In genomic region chr4:150390531-150390910, GRCh38 we compare ENCODE assay signal across 24 cellular contexts.
DNase-seq lines count a peak whose midpoint lies in the region; ATAC-seq, FAIRE-seq and TF ChIP-seq lines count a peak whose summit lies in the region.
"Had no signal": no experiment of that assay in that cellular context is flagged by ENCODE, and none has a peak within 500 bp of the region (broad histone marks: within the 10 kb centered on the region; RNA-seq: fewer than 3 reads in every experiment).

No MANE protein-coding gene starts in this region.

- intact Hi-C loops in IMR-90 (cut with micrococcal nuclease): no loop called here
- intact Hi-C loops in GM12878 (cut with micrococcal nuclease; ENCODE audit: unreplicated experiment): no loop called here

- no peak overlapping the region for H3K23ac ChIP-seq in IMR-90 (ENCODE audit: low read depth, low read length)
- H3K23ac ChIP-seq in mesendoderm (ENCODE audit: low read length): no peak overlapping the region

- TF ChIP-seq CTCF in IMR-90 (conservative IDR thresholded peaks at IDR 0.05; ENCODE audit: low read depth, low read length) (no peak), GM12878 (IDR thresholded peaks at IDR 0.05 in 2 of 3, conservative IDR thresholded peaks at IDR 0.05 in 1 of 3; ENCODE audit: control insufficient read depth in 2 of 3, extremely low read depth in 1 of 3, insufficient read depth in 1 of 3, low read depth in 3 of 3, low read length in 3 of 3) (no peak)

- BruUV-seq in IMR-90 (replicated peaks; lab: Mats Ljungman, UMichigan) (no TSS peak), GM12878 (replicated peaks; lab: Mats Ljungman, UMichigan) (no TSS peak)

- H3K4me1 ChIP-seq in IMR-90 (ENCODE audit: control insufficient read depth, insufficient read depth, low read length) (peaks cover under 1% of the 10 kb centered on the region; the same call in 1 of the 2 replicates), GM12878 (ENCODE audit: control insufficient read depth, insufficient read depth, low read length) (no peaks in the 10 kb centered on the region), mesendoderm (ENCODE audit: control insufficient read depth, low read depth, low read length) (no peaks in the 10 kb centered on the region)

- SMC1A ChIA-PET in GM12878 (lab: Charles Lee; ENCODE audit: uncharacterized antibody, unreplicated experiment): no interaction called here

- H3K4me3 ChIP-seq in IMR-90 (ENCODE audit: insufficient read depth, low read depth, low read length): no peak overlapping the region
- no peak overlapping the region for H3K4me3 ChIP-seq in GM12878
- H3K4me3 ChIP-seq in mesendoderm (ENCODE audit: low read length): no peak overlapping the region
- H3K4me3 ChIP-seq: BLaER1 had no signal

- H3K79me1 ChIP-seq in IMR-90 (ENCODE audit: low read depth in 1 of 2, low read length in 2 of 2): no peaks in the 10 kb centered on the region
- H3K79me1 ChIP-seq in mesendoderm (ENCODE audit: low read length): no peaks in the 10 kb centered on the region

- H3K9me1 ChIP-seq in IMR-90 (ENCODE audit: insufficient read depth, low read length): 0 out of 2 replicates have a peak, but pooled peaks cover under 1% of the 10 kb centered on the region

- peaks cover 43% of the 10 kb centered on the region for H3K36me3 Mint-ChIP-seq in memory B cell

- RAD21 ChIA-PET in GM12878 (lab: Charles Lee; ENCODE audit: unreplicated experiment): no interaction called here

- POLR2A ChIA-PET in IMR-90 (lab: Charles Lee; ENCODE audit: unreplicated experiment) (no interaction called here), GM12878 (lab: Charles Lee) (no interaction called here)

- H4K5ac ChIP-seq in IMR-90 (ENCODE audit: low read depth, low read length): no peak overlapping the region
- no peak overlapping the region for H4K5ac ChIP-seq in mesendoderm (ENCODE audit: low read length)

- no peak overlapping the region for H3K4me2 ChIP-seq in IMR-90 (ENCODE audit: low read depth, low read length)
- H3K4me2 ChIP-seq in GM12878 (ENCODE audit: control insufficient read depth, insufficient read depth): no peak overlapping the region
- no peak overlapping the region for H3K4me2 ChIP-seq in mesendoderm (ENCODE audit: low read length)
- H3K4me2 ChIP-seq: BLaER1 had no signal

- H3K27ac ChIP-seq in IMR-90 (ENCODE audit: insufficient read depth, low read length) (no peak overlapping the region), GM12878 (ENCODE audit: control insufficient read depth, insufficient read depth) (no peak overlapping the region), mesendoderm (ENCODE audit: low read depth, low read length) (no peak overlapping the region)
- H3K27ac ChIP-seq: BLaER1 had no signal

- H3K56ac ChIP-seq in IMR-90 (ENCODE audit: extremely low read depth, insufficient read depth, low read length): no peak overlapping the region
- H3K56ac ChIP-seq in mesendoderm (ENCODE audit: low read length): no peak overlapping the region

- H4K8ac ChIP-seq in IMR-90 (ENCODE audit: low read depth in 2 of 2, low read length in 2 of 2): no peak overlapping the region
- no peak overlapping the region for H4K8ac ChIP-seq in mesendoderm (ENCODE audit: low read depth, low read length)

- H3K18ac ChIP-seq in IMR-90 (ENCODE audit: low read depth, low read length): no peak overlapping the region
- no peak overlapping the region for H3K18ac ChIP-seq in mesendoderm (ENCODE audit: low read length)

- H3K27ac Mint-ChIP-seq in memory B cell: peak overlapping the region; percentile 1
- H3K27ac Mint-ChIP-seq: CD14-positive monocyte; CD4-positive, CD25-positive, alpha-beta regulatory T cell had no signal

- H2AK5ac ChIP-seq in IMR-90 (ENCODE audit: low read depth, low read length) (no peak overlapping the region), mesendoderm (ENCODE audit: low read length) (no peak overlapping the region)

- CTCF ChIA-PET in IMR-90 (lab: Yijun Ruan, JAX) (no interaction called here), GM12878 (lab: Yijun Ruan, JAX) (no interaction called here)

- peaks cover 4% of the 10 kb centered on the region for H3K9me3 Mint-ChIP-seq in memory B cell

- H3K36me3 ChIP-seq in IMR-90 (ENCODE audit: control insufficient read depth, insufficient read depth, low read length) (no peaks in the 10 kb centered on the region), GM12878 (ENCODE audit: control insufficient read depth in 2 of 2, insufficient read depth in 2 of 2, low read length in 1 of 2) (no peaks in the 10 kb centered on the region), mesendoderm (ENCODE audit: control insufficient read depth, insufficient read depth, low read length) (no peaks in the 10 kb centered on the region)
- H3K36me3 ChIP-seq: BLaER1 had no signal

- no peaks in the 10 kb centered on the region for H3K27me3 ChIP-seq in IMR-90 (ENCODE audit: control insufficient read depth, insufficient read depth, low read length)
- no peaks in the 10 kb centered on the region for H3K27me3 ChIP-seq in GM12878 (replicated peaks in 1 of 2; ENCODE audit: control insufficient read depth in 2 of 2, insufficient read depth in 2 of 2, low read length in 1 of 2)
- no peaks in the 10 kb centered on the region for H3K27me3 ChIP-seq in mesendoderm (ENCODE audit: insufficient read depth, low read length, poor library complexity)
- H3K27me3 ChIP-seq: BE2C, BLaER1 had no signal

- H2BK5ac ChIP-seq in IMR-90 (ENCODE audit: low read depth, low read length, poor library complexity, severe bottlenecking) (no peak overlapping the region), mesendoderm (ENCODE audit: low read length) (no peak overlapping the region)

- H3K14ac ChIP-seq in IMR-90 (replicated peaks; ENCODE audit: low read depth, low read length): no peak overlapping the region

- no peak overlapping the region for H3K4me3 Mint-ChIP-seq in memory B cell
- H3K4me3 Mint-ChIP-seq: CD14-positive monocyte; CD4-positive, alpha-beta memory T cell; CD4-positive, CD25-positive, alpha-beta regulatory T cell; CD8-positive, alpha-beta memory T cell had no signal

- ATAC-seq in IMR-90 (ENCODE audit: low read depth): no peak
- no peak for ATAC-seq in GM12878
- ATAC-seq in memory B cell (ENCODE audit: low read depth): no peak
- no peak for ATAC-seq in GM18858 (IDR thresholded peaks at IDR 0.05; ENCODE audit: unreplicated experiment)

- dilution Hi-C loops in IMR-90 (cut with HindIII; ENCODE audit: low sequenced_read_pairs, unreplicated experiment): no loop called here

- TF ChIP-seq POLR2A in IMR-90 (IDR thresholded peaks at IDR 0.05; ENCODE audit: low read depth, low read length): no peak
- TF ChIP-seq POLR2A in GM12878 (IDR thresholded peaks at IDR 0.05; ENCODE audit: low read depth, low read length): no peak

- no peak for FAIRE-seq in GM12878 (lab: Jason Lieb, UNC)
- FAIRE-seq: A204.1, GM12891 had no signal

- H2AFZ ChIP-seq in IMR-90 (replicated peaks; ENCODE audit: low read length, poor library complexity) (no peak overlapping the region), GM12878 (ENCODE audit: control insufficient read depth, low read depth, low read length) (no peak overlapping the region)

- H4K20me1 ChIP-seq in IMR-90 (ENCODE audit: insufficient read depth, low read length): no peaks in the 10 kb centered on the region
- H4K20me1 ChIP-seq in GM12878 (ENCODE audit: control insufficient read depth, insufficient read depth): no peaks in the 10 kb centered on the region
- H4K20me1 ChIP-seq: BLaER1 had no signal

- H2BK15ac ChIP-seq in IMR-90 (ENCODE audit: low read depth, low read length) (no peak overlapping the region), mesendoderm (replicated peaks; ENCODE audit: low read depth) (no peak overlapping the region)

- H3K79me2 ChIP-seq in GM12878 (ENCODE audit: control insufficient read depth, insufficient read depth, low read length): no peaks in the 10 kb centered on the region
- H3K79me2 ChIP-seq in mesendoderm (ENCODE audit: control insufficient read depth, insufficient read depth, low read length): no peaks in the 10 kb centered on the region

- H3K9me3 ChIP-seq in IMR-90 (ENCODE audit: control insufficient read depth, insufficient read depth, low read length) (no peaks in the 10 kb centered on the region), GM12878 (replicated peaks; ENCODE audit: control insufficient read depth, insufficient read depth, low read length) (no peaks in the 10 kb centered on the region)

- DNase-seq in IMR-90: no peak
- no peak for DNase-seq in GM12878 (ENCODE audit: low read depth, low spot score)
- no peak for DNase-seq in memory B cell (ENCODE audit: low spot score in 2 of 2)
- no peak for DNase-seq in mesendoderm
- DNase-seq in NCI-H748 treated with DMSO at 0.1 percent for 48 hours (lab: John Stamatoyannopoulos, UW): no peak
- DNase-seq: 8988T; ACHN; BE2C; C1 segment of cervical spinal cord; CD4-positive, alpha-beta memory T cell; CD4-positive, CD25-positive, alpha-beta regulatory T cell; CD8-positive, alpha-beta memory T cell; COR-L47; DMS 273 treated with DMSO at 0.1 percent for 48 hours; DMS153; DMS53; DND-41; EL; GDM1 had no signal

- no peak for TF ChIP-seq RAD21 in IMR-90 (IDR thresholded peaks at IDR 0.05; ENCODE audit: low read length)
- no peak for TF ChIP-seq RAD21 in GM12878 (IDR thresholded peaks at IDR 0.05; ENCODE audit: insufficient read depth, low read depth, low read length)

- in situ Hi-C loops in IMR-90 (cut with MboI; ENCODE audit: low sequenced_read_pairs): no loop called here
- in situ Hi-C loops in GM12878 (cut with MboI): no loop called here

- H2BK20ac ChIP-seq in IMR-90 (ENCODE audit: low read depth, low read length): no peak overlapping the region

- no peaks in the 10 kb centered on the region for H3K27me3 Mint-ChIP-seq in memory B cell
- H3K27me3 Mint-ChIP-seq: CD4-positive, alpha-beta memory T cell; CD4-positive, CD25-positive, alpha-beta regulatory T cell; CD8-positive, alpha-beta memory T cell had no signal

- H3K9ac ChIP-seq in IMR-90 (ENCODE audit: low read depth, low read length) (no peak overlapping the region), GM12878 (ENCODE audit: control insufficient read depth, insufficient read depth, low read length) (no peak overlapping the region), mesendoderm (ENCODE audit: low read length) (no peak overlapping the region)
- H3K9ac ChIP-seq: BLaER1 had no signal

- H2BK120ac ChIP-seq in IMR-90 (ENCODE audit: low read depth, low read length) (no peak overlapping the region), mesendoderm (ENCODE audit: low read depth, low read length) (no peak overlapping the region)

- H2AK9ac ChIP-seq in IMR-90 (replicated peaks; ENCODE audit: low read depth, low read length, poor library complexity): no peak overlapping the region

- no peak overlapping the region for H3K4ac ChIP-seq in IMR-90 (ENCODE audit: low read depth, low read length)
- no peak overlapping the region for H3K4ac ChIP-seq in mesendoderm (ENCODE audit: low read depth, low read length)

- H4K91ac ChIP-seq in IMR-90 (ENCODE audit: insufficient read depth, low read depth, low read length): no peak overlapping the region

- H3K4me1 Mint-ChIP-seq in memory B cell: peaks cover 4% of the 10 kb centered on the region
- H3K4me1 Mint-ChIP-seq: CD4-positive, alpha-beta memory T cell; CD8-positive, alpha-beta memory T cell had no signal

- TF ChIP-seq EP300 in GM12878 (IDR thresholded peaks at IDR 0.05; ENCODE audit: borderline replicate concordance in 1 of 2, control insufficient read depth in 1 of 2, low read depth in 2 of 2, low read length in 2 of 2): no peak

TF ChIP-seq in IMR-90, 13 proteins besides CTCF, POLR2A, EP300 and RAD21 (continues in another document):
- TF ChIP-seq CEBPB (IDR thresholded peaks at IDR 0.05; ENCODE audit: low read depth, low read length): no peak

TF ChIP-seq in GM12878, 131 proteins besides CTCF, POLR2A, EP300 and RAD21 (continues in another document):
- TF ChIP-seq CREB1 (IDR thresholded peaks at IDR 0.05; ENCODE audit: low read depth): no peak
